In the genomic region with DNA sequence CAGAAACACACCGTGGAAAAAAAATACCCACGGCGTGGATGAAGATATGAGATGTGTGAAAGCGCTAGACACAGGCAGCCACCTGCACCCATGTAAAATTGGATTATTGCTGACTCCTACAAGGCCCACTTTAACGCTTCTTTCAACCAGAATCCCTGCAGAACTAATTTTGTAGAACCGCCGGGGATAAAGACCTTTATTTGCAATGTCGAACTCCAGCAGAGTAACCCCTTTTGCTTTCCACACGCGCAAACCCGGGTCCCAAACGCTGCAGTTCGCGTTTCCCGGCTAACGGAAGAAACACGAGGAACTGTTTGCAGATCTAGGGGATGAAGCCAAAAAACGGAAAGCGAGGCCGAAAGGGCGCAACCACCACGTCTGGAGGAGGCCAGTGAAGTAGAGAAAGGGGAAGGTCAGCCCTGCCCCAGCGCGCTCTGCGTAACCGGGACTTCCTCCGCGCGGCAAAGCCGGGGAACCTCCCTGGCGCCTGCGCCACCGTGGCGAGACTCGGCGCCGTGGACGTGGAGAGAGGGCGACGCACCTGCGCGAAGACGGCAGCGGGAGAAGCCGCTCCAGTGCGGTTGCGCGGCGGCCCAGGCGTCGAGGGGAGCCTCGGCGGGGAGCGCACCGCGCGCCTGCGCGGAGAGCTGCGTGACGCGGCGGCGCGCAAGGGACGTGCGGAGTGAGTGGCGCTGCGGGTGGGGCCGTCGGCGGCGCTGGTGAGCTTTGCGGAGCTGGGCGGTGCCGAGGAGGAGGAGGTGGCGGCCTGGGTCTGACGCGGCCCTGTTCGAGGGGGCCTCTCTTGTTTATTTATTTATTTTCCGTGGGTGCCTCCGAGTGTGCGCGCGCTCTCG, we compare ENCODE assay signal across 1 cellular context.
A peak's percentile ranks its signal among the peaks of the same experiment; 100 is the strongest.
TF ChIP-seq lines count a peak whose summit lies in the region.

A gene (plus strand): TSS at position 729 of the 854 bp plus-strand sequence. CDS start 295 bp downstream, outside the sequence.

TF ChIP-seq in HepG2, 621 proteins besides CTCF, POLR2A, EP300 and RAD21 (continued from another document and continues in another):
- TF ChIP-seq, protein P1, sequence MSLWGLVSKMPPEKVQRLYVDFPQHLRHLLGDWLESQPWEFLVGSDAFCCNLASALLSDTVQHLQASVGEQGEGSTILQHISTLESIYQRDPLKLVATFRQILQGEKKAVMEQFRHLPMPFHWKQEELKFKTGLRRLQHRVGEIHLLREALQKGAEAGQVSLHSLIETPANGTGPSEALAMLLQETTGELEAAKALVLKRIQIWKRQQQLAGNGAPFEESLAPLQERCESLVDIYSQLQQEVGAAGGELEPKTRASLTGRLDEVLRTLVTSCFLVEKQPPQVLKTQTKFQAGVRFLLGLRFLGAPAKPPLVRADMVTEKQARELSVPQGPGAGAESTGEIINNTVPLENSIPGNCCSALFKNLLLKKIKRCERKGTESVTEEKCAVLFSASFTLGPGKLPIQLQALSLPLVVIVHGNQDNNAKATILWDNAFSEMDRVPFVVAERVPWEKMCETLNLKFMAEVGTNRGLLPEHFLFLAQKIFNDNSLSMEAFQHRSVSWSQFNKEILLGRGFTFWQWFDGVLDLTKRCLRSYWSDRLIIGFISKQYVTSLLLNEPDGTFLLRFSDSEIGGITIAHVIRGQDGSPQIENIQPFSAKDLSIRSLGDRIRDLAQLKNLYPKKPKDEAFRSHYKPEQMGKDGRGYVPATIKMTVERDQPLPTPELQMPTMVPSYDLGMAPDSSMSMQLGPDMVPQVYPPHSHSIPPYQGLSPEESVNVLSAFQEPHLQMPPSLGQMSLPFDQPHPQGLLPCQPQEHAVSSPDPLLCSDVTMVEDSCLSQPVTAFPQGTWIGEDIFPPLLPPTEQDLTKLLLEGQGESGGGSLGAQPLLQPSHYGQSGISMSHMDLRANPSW (CRISPR knock-in tag; IDR thresholded peaks at IDR 0.05; ENCODE audit: borderline replicate concordance): peak; percentile 74; the same call in 1 of the 2 replicates
- TF ChIP-seq ZNF547 (CRISPR knock-in tag; IDR thresholded peaks at IDR 0.05) (peak; percentile 94), HNRNPUL1 (IDR thresholded peaks at IDR 0.05; ENCODE audit: low read depth, low read length) (no peak), PCBP2 (optimal IDR thresholded peaks at IDR 0.05; ENCODE audit: low read depth, low read length, poor library complexity, severe bottlenecking) (no peak), ZNF446 (CRISPR knock-in tag; IDR thresholded peaks at IDR 0.05) (0 out of 2 replicates have a peak, but pooled peaks have one; percentile 89), HNRNPLL (IDR thresholded peaks at IDR 0.05; ENCODE audit: low read depth, low read length, poor library complexity, severe bottlenecking) (peak; percentile 99), ZNF607 (CRISPR knock-in tag; IDR thresholded peaks at IDR 0.05; ENCODE audit: borderline replicate concordance) (peak; percentile 97), NAIF1 (CRISPR knock-in tag; IDR thresholded peaks at IDR 0.05; ENCODE audit: borderline replicate concordance) (peak; percentile 98), NR2F6 (IDR thresholded peaks at IDR 0.05) (0 out of 2 replicates have a peak, but pooled peaks have one; percentile 25), NR2F6 (CRISPR knock-in tag; IDR thresholded peaks at IDR 0.05) (peak; percentile 64; the same call in 1 of the 2 replicates), ZNF563 (CRISPR knock-in tag; IDR thresholded peaks at IDR 0.05) (peak; percentile 96), CEBPB (IDR thresholded peaks at IDR 0.05; ENCODE audit: borderline replicate concordance, low read depth, low read length) (no peak), TP53 (CRISPR knock-in tag; conservative IDR thresholded peaks at IDR 0.05) (peak; percentile 87; the same call in 1 of the 2 replicates), SALL1 (CRISPR knock-in tag; IDR thresholded peaks at IDR 0.05) (peak; percentile 96), TARDBP (CRISPR knock-in tag; IDR thresholded peaks at IDR 0.05) (peak; percentile 80), ZNF75D (CRISPR knock-in tag; IDR thresholded peaks at IDR 0.05; ENCODE audit: borderline replicate concordance) (no peak), ZNF432 (CRISPR knock-in tag; IDR thresholded peaks at IDR 0.05; ENCODE audit: borderline replicate concordance) (no peak; the same call in 1 of the 2 replicates), ZNF17 (CRISPR knock-in tag; IDR thresholded peaks at IDR 0.05) (no peak), FOXA3 (CRISPR knock-in tag; IDR thresholded peaks at IDR 0.05) (peak; percentile 62), ZNF605 (CRISPR knock-in tag; IDR thresholded peaks at IDR 0.05) (peak; percentile 71), BHLHE40 (IDR thresholded peaks at IDR 0.05; ENCODE audit: low read length) (peak; percentile 15; the same call in 1 of the 2 replicates), ZFX (CRISPR knock-in tag; IDR thresholded peaks at IDR 0.05; ENCODE audit: low read depth) (peak; percentile 90), GPN1 (CRISPR knock-in tag; IDR thresholded peaks at IDR 0.05; ENCODE audit: borderline replicate concordance) (0 out of 2 replicates have a peak, but pooled peaks have one; percentile 49), CCAR2 (optimal IDR thresholded peaks at IDR 0.05; ENCODE audit: low read depth, low read length) (no peak), ZNF773 (CRISPR knock-in tag; IDR thresholded peaks at IDR 0.05; ENCODE audit: borderline replicate concordance) (peak; percentile 78; the same call in 1 of the 2 replicates), PHF8 (CRISPR knock-in tag; IDR thresholded peaks at IDR 0.05) (peak; percentile 87), ZNF703 (CRISPR knock-in tag; IDR thresholded peaks at IDR 0.05; ENCODE audit: borderline replicate concordance) (peak; percentile 86; the same call in 1 of the 2 replicates), MBNL3 (CRISPR knock-in tag; conservative IDR thresholded peaks at IDR 0.05) (no peak), ZNF550 (CRISPR knock-in tag; IDR thresholded peaks at IDR 0.05; ENCODE audit: borderline replicate concordance) (peak; percentile 97), FOSL2 (CRISPR knock-in tag; IDR thresholded peaks at IDR 0.05) (peak; percentile 24; the same call in 1 of the 2 replicates), MXI1 (IDR thresholded peaks at IDR 0.05; ENCODE audit: borderline replicate concordance, low read depth, low read length) (peak; percentile 75; the same call in 1 of the 3 replicates), TOPORS (CRISPR knock-in tag; IDR thresholded peaks at IDR 0.05) (peak; percentile 89), ZNF230 (CRISPR knock-in tag; IDR thresholded peaks at IDR 0.05) (peak; percentile 79), PAX8 (CRISPR knock-in tag; IDR thresholded peaks at IDR 0.05; ENCODE audit: borderline replicate concordance) (peak; percentile 6; the same call in 1 of the 2 replicates), PHF21A (CRISPR knock-in tag; IDR thresholded peaks at IDR 0.05) (peak; percentile 88), ZNF746 (CRISPR knock-in tag; IDR thresholded peaks at IDR 0.05) (0 out of 2 replicates have a peak, but pooled peaks have one; percentile 12), FOSL1 (CRISPR knock-in tag; IDR thresholded peaks at IDR 0.05; ENCODE audit: borderline replicate concordance) (no peak)
- TF ChIP-seq, protein P2, sequence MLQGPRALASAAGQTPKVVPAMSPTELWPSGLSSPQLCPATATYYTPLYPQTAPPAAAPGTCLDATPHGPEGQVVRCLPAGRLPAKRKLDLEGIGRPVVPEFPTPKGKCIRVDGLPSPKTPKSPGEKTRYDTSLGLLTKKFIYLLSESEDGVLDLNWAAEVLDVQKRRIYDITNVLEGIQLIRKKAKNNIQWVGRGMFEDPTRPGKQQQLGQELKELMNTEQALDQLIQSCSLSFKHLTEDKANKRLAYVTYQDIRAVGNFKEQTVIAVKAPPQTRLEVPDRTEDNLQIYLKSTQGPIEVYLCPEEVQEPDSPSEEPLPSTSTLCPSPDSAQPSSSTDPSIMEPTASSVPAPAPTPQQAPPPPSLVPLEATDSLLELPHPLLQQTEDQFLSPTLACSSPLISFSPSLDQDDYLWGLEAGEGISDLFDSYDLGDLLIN (CRISPR knock-in tag; IDR thresholded peaks at IDR 0.05; ENCODE audit: borderline replicate concordance): peak; percentile 29; the same call in 1 of the 2 replicates
- TF ChIP-seq, protein P3, sequence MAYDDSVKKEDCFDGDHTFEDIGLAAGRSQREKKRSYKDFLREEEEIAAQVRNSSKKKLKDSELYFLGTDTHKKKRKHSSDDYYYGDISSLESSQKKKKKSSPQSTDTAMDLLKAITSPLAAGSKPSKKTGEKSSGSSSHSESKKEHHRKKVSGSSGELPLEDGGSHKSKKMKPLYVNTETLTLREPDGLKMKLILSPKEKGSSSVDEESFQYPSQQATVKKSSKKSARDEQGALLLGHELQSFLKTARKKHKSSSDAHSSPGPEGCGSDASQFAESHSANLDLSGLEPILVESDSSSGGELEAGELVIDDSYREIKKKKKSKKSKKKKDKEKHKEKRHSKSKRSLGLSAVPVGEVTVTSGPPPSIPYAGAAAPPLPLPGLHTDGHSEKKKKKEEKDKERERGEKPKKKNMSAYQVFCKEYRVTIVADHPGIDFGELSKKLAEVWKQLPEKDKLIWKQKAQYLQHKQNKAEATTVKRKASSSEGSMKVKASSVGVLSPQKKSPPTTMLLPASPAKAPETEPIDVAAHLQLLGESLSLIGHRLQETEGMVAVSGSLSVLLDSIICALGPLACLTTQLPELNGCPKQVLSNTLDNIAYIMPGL (CRISPR knock-in tag; IDR thresholded peaks at IDR 0.05; ENCODE audit: borderline replicate concordance in 1 of 2, low read depth in 1 of 2): peak; percentile 88 to 90; a peak in 3 of 4 replicates
- TF ChIP-seq, protein P4, sequence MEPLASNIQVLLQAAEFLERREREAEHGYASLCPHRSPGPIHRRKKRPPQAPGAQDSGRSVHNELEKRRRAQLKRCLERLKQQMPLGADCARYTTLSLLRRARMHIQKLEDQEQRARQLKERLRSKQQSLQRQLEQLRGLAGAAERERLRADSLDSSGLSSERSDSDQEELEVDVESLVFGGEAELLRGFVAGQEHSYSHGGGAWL (CRISPR knock-in tag; IDR thresholded peaks at IDR 0.05): peak; percentile 93
- TF ChIP-seq, protein P5, sequence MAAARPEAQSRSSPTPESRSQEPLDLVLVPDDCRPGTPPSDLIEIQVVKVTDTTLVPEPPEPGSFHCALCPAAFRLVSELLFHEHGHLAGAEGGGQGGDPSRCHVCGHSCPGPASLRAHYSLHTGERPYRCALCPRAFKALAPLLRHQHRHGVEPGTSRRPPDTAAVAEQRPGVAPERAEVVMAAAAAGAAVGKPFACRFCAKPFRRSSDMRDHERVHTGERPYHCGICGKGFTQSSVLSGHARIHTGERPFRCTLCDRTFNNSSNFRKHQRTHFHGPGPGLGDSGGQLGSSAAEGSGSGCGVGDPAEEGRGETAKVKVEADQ (CRISPR knock-in tag; IDR thresholded peaks at IDR 0.05; ENCODE audit: borderline replicate concordance): peak; percentile 87
- TF ChIP-seq, protein P6, sequence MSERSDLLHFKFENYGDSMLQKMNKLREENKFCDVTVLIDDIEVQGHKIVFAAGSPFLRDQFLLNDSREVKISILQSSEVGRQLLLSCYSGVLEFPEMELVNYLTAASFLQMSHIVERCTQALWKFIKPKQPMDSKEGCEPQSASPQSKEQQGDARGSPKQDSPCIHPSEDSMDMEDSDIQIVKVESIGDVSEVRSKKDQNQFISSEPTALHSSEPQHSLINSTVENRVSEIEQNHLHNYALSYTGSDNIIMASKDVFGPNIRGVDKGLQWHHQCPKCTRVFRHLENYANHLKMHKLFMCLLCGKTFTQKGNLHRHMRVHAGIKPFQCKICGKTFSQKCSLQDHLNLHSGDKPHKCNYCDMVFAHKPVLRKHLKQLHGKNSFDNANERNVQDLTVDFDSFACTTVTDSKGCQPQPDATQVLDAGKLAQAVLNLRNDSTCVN (CRISPR knock-in tag; IDR thresholded peaks at IDR 0.05; ENCODE audit: borderline replicate concordance): peak; percentile 60; the same call in 1 of the 2 replicates
- TF ChIP-seq, protein P7, sequence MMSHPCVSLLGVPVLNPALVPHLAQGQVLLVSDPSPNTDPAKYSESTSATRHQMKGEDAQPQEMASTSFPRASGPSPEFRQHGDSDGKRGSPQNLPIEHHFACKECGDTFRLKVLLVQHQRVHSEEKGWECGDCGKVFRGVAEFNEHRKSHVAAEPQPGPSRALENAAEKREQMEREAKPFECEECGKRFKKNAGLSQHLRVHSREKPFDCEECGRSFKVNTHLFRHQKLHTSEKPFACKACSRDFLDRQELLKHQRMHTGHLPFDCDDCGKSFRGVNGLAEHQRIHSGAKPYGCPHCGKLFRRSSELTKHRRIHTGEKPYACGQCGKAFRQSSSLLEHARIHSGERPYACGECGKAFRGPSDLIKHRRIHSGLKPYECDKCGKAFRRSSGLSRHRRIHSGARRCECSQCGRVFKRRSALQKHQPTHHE (CRISPR knock-in tag; IDR thresholded peaks at IDR 0.05; ENCODE audit: borderline replicate concordance): peak; percentile 31; the same call in 1 of the 2 replicates
- TF ChIP-seq, protein P8, sequence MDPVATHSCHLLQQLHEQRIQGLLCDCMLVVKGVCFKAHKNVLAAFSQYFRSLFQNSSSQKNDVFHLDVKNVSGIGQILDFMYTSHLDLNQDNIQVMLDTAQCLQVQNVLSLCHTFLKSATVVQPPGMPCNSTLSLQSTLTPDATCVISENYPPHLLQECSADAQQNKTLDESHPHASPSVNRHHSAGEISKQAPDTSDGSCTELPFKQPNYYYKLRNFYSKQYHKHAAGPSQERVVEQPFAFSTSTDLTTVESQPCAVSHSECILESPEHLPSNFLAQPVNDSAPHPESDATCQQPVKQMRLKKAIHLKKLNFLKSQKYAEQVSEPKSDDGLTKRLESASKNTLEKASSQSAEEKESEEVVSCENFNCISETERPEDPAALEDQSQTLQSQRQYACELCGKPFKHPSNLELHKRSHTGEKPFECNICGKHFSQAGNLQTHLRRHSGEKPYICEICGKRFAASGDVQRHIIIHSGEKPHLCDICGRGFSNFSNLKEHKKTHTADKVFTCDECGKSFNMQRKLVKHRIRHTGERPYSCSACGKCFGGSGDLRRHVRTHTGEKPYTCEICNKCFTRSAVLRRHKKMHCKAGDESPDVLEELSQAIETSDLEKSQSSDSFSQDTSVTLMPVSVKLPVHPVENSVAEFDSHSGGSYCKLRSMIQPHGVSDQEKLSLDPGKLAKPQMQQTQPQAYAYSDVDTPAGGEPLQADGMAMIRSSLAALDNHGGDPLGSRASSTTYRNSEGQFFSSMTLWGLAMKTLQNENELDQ (CRISPR knock-in tag; IDR thresholded peaks at IDR 0.05; ENCODE audit: borderline replicate concordance): no peak
- TF ChIP-seq, protein P9, sequence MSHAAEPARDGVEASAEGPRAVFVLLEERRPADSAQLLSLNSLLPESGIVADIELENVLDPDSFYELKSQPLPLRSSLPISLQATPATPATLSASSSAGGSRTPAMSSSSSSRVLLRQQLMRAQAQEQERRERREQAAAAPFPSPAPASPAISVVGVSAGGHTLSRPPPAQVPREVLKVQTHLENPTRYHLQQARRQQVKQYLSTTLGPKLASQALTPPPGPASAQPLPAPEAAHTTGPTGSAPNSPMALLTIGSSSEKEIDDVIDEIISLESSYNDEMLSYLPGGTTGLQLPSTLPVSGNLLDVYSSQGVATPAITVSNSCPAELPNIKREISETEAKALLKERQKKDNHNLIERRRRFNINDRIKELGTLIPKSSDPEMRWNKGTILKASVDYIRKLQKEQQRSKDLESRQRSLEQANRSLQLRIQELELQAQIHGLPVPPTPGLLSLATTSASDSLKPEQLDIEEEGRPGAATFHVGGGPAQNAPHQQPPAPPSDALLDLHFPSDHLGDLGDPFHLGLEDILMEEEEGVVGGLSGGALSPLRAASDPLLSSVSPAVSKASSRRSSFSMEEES (CRISPR knock-in tag; IDR thresholded peaks at IDR 0.05): peak; percentile 53
- TF ChIP-seq, protein P10, sequence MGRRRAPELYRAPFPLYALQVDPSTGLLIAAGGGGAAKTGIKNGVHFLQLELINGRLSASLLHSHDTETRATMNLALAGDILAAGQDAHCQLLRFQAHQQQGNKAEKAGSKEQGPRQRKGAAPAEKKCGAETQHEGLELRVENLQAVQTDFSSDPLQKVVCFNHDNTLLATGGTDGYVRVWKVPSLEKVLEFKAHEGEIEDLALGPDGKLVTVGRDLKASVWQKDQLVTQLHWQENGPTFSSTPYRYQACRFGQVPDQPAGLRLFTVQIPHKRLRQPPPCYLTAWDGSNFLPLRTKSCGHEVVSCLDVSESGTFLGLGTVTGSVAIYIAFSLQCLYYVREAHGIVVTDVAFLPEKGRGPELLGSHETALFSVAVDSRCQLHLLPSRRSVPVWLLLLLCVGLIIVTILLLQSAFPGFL (CRISPR knock-in tag; IDR thresholded peaks at IDR 0.05): 0 out of 2 replicates have a peak, but pooled peaks have one; percentile 83
